Comparison of ENCODE assay signal across 9 cellular contexts in genomic region chr18:31610841-31611240, GRCh38. TPM values are rescaled to one million over a fixed set of nuclear protein-coding genes. Genes with fewer than 3 reads are reported as not detected.
DNase-seq lines count a peak whose midpoint lies in the region; ATAC-seq lines count a peak whose summit lies in the region.
"Had no signal": no experiment of that assay in that cellular context is flagged by ENCODE, and none has a peak within 500 bp of the region (broad histone marks: within the 10 kb centered on the region; RNA-seq: fewer than 3 reads in every experiment).

No MANE protein-coding gene starts in this region.

- H3K27me3 Mint-ChIP-seq in activated naive CD8-positive, alpha-beta T cell treated with anti-CD3 and anti-CD28 coated beads for 36 hours = no peaks in the 10 kb centered on the region

- no peak overlapping the region for H3K4me3 Mint-ChIP-seq in activated naive CD8-positive, alpha-beta T cell treated with anti-CD3 and anti-CD28 coated beads for 36 hours

- peak; percentile 57 for ATAC-seq in HG02623 (IDR thresholded peaks at IDR 0.05; ENCODE audit: unreplicated experiment)
- ATAC-seq in HG03565 (IDR thresholded peaks at IDR 0.05; ENCODE audit: unreplicated experiment) = no peak

- no peaks in the 10 kb centered on the region for H3K4me1 Mint-ChIP-seq in activated naive CD8-positive, alpha-beta T cell treated with anti-CD3 and anti-CD28 coated beads for 36 hours

- in situ Hi-C loops in ACHN (cut with HindIII; ENCODE audit: low pct_ligation_motif_present, low pct_unique_long_range_greater_than_20kb, low sequenced_read_pairs) = no loop called here

- H3K27ac Mint-ChIP-seq in activated naive CD8-positive, alpha-beta T cell treated with anti-CD3 and anti-CD28 coated beads for 36 hours = no peak overlapping the region

- DNase-seq in ACHN = peak; percentile 14
- peak; percentile 39 to 50 for DNase-seq in SHP77 (lab: John Stamatoyannopoulos, UW)
- peak; percentile 70 for DNase-seq in iPS DF 19.7 (ENCODE audit: low read depth, low spot score)
- no peak for DNase-seq in hypothalamus (lab: John Stamatoyannopoulos, UW)
- DNase-seq in activated naive CD8-positive, alpha-beta T cell treated with anti-CD3 and anti-CD28 coated beads for 36 hours = no peak
- no peak for DNase-seq in NOMO-1 treated with DMSO at 0.1 percent for 48 hours (lab: John Stamatoyannopoulos, UW; ENCODE audit: unreplicated experiment)

- H3K36me3 Mint-ChIP-seq in activated naive CD8-positive, alpha-beta T cell treated with anti-CD3 and anti-CD28 coated beads for 36 hours = no peaks in the 10 kb centered on the region

- no peaks in the 10 kb centered on the region for H3K9me3 Mint-ChIP-seq in activated naive CD8-positive, alpha-beta T cell treated with anti-CD3 and anti-CD28 coated beads for 36 hours

RNA-seq across cellular contexts. Expression of gene TTR, which starts 19.2 kb away (rescaled TPM):
- total RNA-seq in activated naive CD8-positive, alpha-beta T cell treated with anti-CD3 and anti-CD28 coated beads for 36 hours = not detected
- total RNA-seq: LHCN-M2 had no signal

Comparison
In these comparisons a context has a peak if more than half of its experiments do, and no peak if none do; other contexts are left out.
1. DNase-seq: peak in ACHN (single experiment), SHP77 (2 of 2) and iPS DF 19.7 (single experiment); none in hypothalamus (0 of 51), activated naive CD8-positive, alpha-beta T cell treated with anti-CD3 and anti-CD28 coated beads for 36 hours (single experiment) and NOMO-1 treated with DMSO at 0.1 percent for 48 hours (single experiment).